1 cellular context compared by ENCODE assay signal in the genomic region with DNA sequence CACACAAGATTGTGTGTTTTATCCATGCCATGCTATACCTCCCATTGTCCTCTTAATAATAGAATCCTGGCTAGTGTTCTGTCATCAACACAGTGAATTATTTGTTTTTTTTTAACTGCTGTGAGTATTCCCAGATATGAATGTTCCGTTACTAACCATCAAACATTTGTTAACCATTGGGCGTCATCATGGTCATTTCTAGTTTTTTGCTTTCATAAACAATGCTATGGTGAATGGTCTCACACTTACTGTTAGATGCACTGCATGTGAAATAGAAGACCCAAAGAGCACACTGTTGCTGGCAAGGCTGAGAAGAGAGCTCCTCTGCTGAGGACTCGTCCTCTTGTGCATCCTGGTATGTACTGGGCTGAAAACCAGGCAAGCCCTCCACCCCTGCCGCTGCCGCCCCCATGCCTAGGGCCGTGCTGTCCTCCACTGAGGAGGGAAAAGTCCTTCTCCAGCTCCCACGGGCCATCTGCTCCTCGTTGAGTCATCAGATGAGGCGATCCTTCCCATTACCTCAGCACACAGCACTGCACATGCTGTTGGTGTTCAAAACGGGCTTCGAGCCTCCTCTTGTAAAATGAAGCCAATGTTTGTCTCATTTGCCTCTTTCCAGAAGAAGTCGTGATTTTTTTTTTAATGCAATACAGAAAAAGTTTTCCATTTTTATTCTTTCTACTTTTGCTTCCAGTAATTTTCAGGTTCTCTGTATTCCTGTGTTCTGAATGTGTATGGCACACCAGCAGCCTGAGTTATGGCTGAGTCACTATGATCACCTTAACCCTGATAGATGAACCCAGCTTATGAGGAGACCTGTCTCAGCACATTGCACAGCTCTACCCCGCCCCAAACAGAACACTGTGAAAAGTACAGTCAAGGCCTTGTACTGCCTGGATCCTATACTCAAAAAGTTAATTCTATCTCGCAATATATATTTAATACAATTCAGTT.
A peak's percentile ranks its signal among the peaks of the same experiment; 100 is the strongest.
TF ChIP-seq lines count a peak whose summit lies in the region.

No MANE protein-coding gene starts in this region.

TF ChIP-seq in HepG2, 621 proteins besides CTCF, POLR2A, EP300 and RAD21 (continued from another document):
- TF ChIP-seq FOXC1 (CRISPR knock-in tag; IDR thresholded peaks at IDR 0.05; ENCODE audit: borderline replicate concordance): no peak
- TF ChIP-seq GZF1 (CRISPR knock-in tag; IDR thresholded peaks at IDR 0.05): no peak
- TF ChIP-seq ZBTB38 (CRISPR knock-in tag; IDR thresholded peaks at IDR 0.05): peak; percentile 56; the same call in 1 of the 2 replicates
- no peak for TF ChIP-seq RBFOX2 (IDR thresholded peaks at IDR 0.05; ENCODE audit: low read depth, low read length)
- no peak for TF ChIP-seq TRIM22 (IDR thresholded peaks at IDR 0.05)
